Comparison of ENCODE assay signal across 11 cellular contexts in genomic region chr17:37743612-37743874, GRCh38. TPM values are rescaled to one million over a fixed set of nuclear protein-coding genes. Genes with fewer than 3 reads are reported as not detected.
DNase-seq lines count a peak whose midpoint lies in the region; ATAC-seq and TF ChIP-seq lines count a peak whose summit lies in the region.
"Had no signal": no experiment of that assay in that cellular context is flagged by ENCODE, and none has a peak within 500 bp of the region (broad histone marks: within the 10 kb centered on the region; RNA-seq: fewer than 3 reads in every experiment).

No MANE protein-coding gene starts in this region.

- peak; percentile 25 for ATAC-seq in activated CD8-positive, alpha-beta T cell treated with anti-CD3 and anti-CD28 coated beads for 36 hours
- no peak for ATAC-seq in activated CD8-positive, alpha-beta T cell treated with anti-CD3 and anti-CD28 coated beads, Interleukin-2, amount 10 ng/mL, durations not matched to agents 7 days and 5 days
- ATAC-seq in activated B cell treated with CpG ODN at 0.5 μM for 24 hours (ENCODE audit: low read depth) (no peak), left colon (peak; percentile 52), GM18868 (IDR thresholded peaks at IDR 0.05; ENCODE audit: unreplicated experiment) (no peak)

- H3K36me3 ChIP-seq in stomach (no peaks in the 10 kb centered on the region), HAP-1 (replicated peaks) (no peaks in the 10 kb centered on the region)

- no peak for TF ChIP-seq POLR2A in stomach (IDR thresholded peaks at IDR 0.05)

- H3K4me1 ChIP-seq in stomach, result peaks cover 34 to 57% (median 44%) of the 10 kb centered on the region in 4 donors
- peaks cover 8% of the 10 kb centered on the region for H3K4me1 ChIP-seq in HAP-1

- H3K27me3 ChIP-seq in stomach (peaks cover 17 to 94% (median 59%) of the 10 kb centered on the region in 3 donors), HAP-1 (ENCODE audit: low read depth) (peaks cover 82% of the 10 kb centered on the region)

- peak; percentile 10 for DNase-seq in activated CD8-positive, alpha-beta T cell treated with anti-CD3 and anti-CD28 coated beads for 36 hours
- DNase-seq in activated CD8-positive, alpha-beta T cell treated with anti-CD3 and anti-CD28 coated beads, Interleukin-2, amount 10 ng/mL, durations not matched to agents 7 days and 5 days, result no peak
- peak; percentile 38 for DNase-seq in activated B cell treated with CpG ODN at 0.5 μM for 24 hours
- DNase-seq in left colon, result peak; percentile 63 to 66
- peak; percentile 57 for DNase-seq in stomach
- no peak for DNase-seq in NCI-H2029 (lab: John Stamatoyannopoulos, UW)
- no peak for DNase-seq in HAP-1 (ENCODE audit: low spot score in 2 of 2)
- DNase-seq: activated CD4-positive, CD25-positive, alpha-beta regulatory T cell treated with anti-CD3 and anti-CD28 coated beads, Interleukin-2, amount 50 U/mL, for 72 hours; C1 segment of cervical spinal cord had no signal

- no peak overlapping the region for H3K27ac Mint-ChIP-seq in activated CD8-positive, alpha-beta T cell treated with anti-CD3 and anti-CD28 coated beads for 36 hours
- H3K27ac Mint-ChIP-seq in activated CD8-positive, alpha-beta T cell treated with anti-CD3 and anti-CD28 coated beads, Interleukin-2, amount 10 ng/mL, durations not matched to agents 7 days and 5 days, result no peak overlapping the region
- no peak overlapping the region for H3K27ac Mint-ChIP-seq in activated B cell treated with CpG ODN at 0.5 μM for 24 hours

- no peak for TF ChIP-seq EP300 in stomach (IDR thresholded peaks at IDR 0.05)

- no peak for TF ChIP-seq CTCF in activated CD8-positive, alpha-beta T cell treated with anti-CD3 and anti-CD28 coated beads for 36 hours (IDR thresholded peaks at IDR 0.05)
- TF ChIP-seq CTCF in activated B cell treated with CpG ODN at 0.5 μM for 24 hours (IDR thresholded peaks at IDR 0.05) (no peak), stomach (IDR thresholded peaks at IDR 0.05) (no peak)

- H3K4me3 ChIP-seq in stomach (peak overlapping the region; percentile 45 to 54 (median 48)), HAP-1 (no peak overlapping the region)

- peak overlapping the region; percentile 87 to 93 (median 89) for H3K27ac ChIP-seq in stomach

- H3K36me3 Mint-ChIP-seq in activated CD8-positive, alpha-beta T cell treated with anti-CD3 and anti-CD28 coated beads for 36 hours (ENCODE audit: low read depth), result no peaks in the 10 kb centered on the region
- H3K36me3 Mint-ChIP-seq in activated CD8-positive, alpha-beta T cell treated with anti-CD3 and anti-CD28 coated beads, Interleukin-2, amount 10 ng/mL, durations not matched to agents 7 days and 5 days (ENCODE audit: low read depth), result no peaks in the 10 kb centered on the region
- peaks cover 10% of the 10 kb centered on the region for H3K36me3 Mint-ChIP-seq in activated B cell treated with CpG ODN at 0.5 μM for 24 hours (ENCODE audit: low read depth)

- intact Hi-C loops in activated CD8-positive, alpha-beta T cell treated with anti-CD3 and anti-CD28 coated beads for 36 hours (cut with micrococcal nuclease), result no loop called here
- intact Hi-C loops in activated B cell treated with CpG ODN at 0.5 μM for 24 hours (cut with micrococcal nuclease) (loop anchor here (2.0 kb wide), 1 partner anchor 43 kb away; no protein-coding TSS in a partner anchor), left colon (cut with DNase I, micrococcal nuclease) (no loop called here), stomach (cut with DNase I; ENCODE audit: low total_unique reads) (no loop called here)

- POLR2A ChIA-PET in activated CD8-positive, alpha-beta T cell treated with anti-CD3 and anti-CD28 coated beads for 36 hours (lab: Charles Lee), result no interaction called here
- POLR2A ChIA-PET in activated CD8-positive, alpha-beta T cell treated with anti-CD3 and anti-CD28 coated beads, Interleukin-2, amount 10 ng/mL, durations not matched to agents 7 days and 5 days (lab: Charles Lee), result interaction anchor here (1.8 kb wide), 1 partner anchor 10 kb away, joined by 4 read pairs; no protein-coding TSS in a partner anchor
- POLR2A ChIA-PET in activated B cell treated with CpG ODN at 0.5 μM for 24 hours (lab: Charles Lee), result interaction anchor here (0.7 to 5.3 kb wide), 3 partner anchors 26 to 48 kb away, joined by 3 to 112 read pairs (median 40); no protein-coding TSS in a partner anchor

- peaks cover 75% of the 10 kb centered on the region for H3K27me3 Mint-ChIP-seq in activated CD8-positive, alpha-beta T cell treated with anti-CD3 and anti-CD28 coated beads for 36 hours
- peaks cover 83% of the 10 kb centered on the region for H3K27me3 Mint-ChIP-seq in activated CD8-positive, alpha-beta T cell treated with anti-CD3 and anti-CD28 coated beads, Interleukin-2, amount 10 ng/mL, durations not matched to agents 7 days and 5 days (ENCODE audit: low read depth)
- H3K27me3 Mint-ChIP-seq in activated B cell treated with CpG ODN at 0.5 μM for 24 hours, result peaks cover 47% of the 10 kb centered on the region

- CTCF ChIA-PET in activated CD8-positive, alpha-beta T cell treated with anti-CD3 and anti-CD28 coated beads for 36 hours (lab: Charles Lee), result no interaction called here
- CTCF ChIA-PET in activated CD8-positive, alpha-beta T cell treated with anti-CD3 and anti-CD28 coated beads, Interleukin-2, amount 10 ng/mL, durations not matched to agents 7 days and 5 days (lab: Charles Lee), result interaction anchor here (1.1 to 1.6 kb wide), 3 partner anchors 27 to 73 kb away, joined by 4 to 6 read pairs (median 5); no protein-coding TSS in a partner anchor
- CTCF ChIA-PET in activated B cell treated with CpG ODN at 0.5 μM for 24 hours (lab: Charles Lee), result no interaction called here

- H3K9me3 Mint-ChIP-seq in activated CD8-positive, alpha-beta T cell treated with anti-CD3 and anti-CD28 coated beads for 36 hours, result no peaks in the 10 kb centered on the region
- H3K9me3 Mint-ChIP-seq in activated CD8-positive, alpha-beta T cell treated with anti-CD3 and anti-CD28 coated beads, Interleukin-2, amount 10 ng/mL, durations not matched to agents 7 days and 5 days (ENCODE audit: insufficient read depth), result no peaks in the 10 kb centered on the region
- no peaks in the 10 kb centered on the region for H3K9me3 Mint-ChIP-seq in activated B cell treated with CpG ODN at 0.5 μM for 24 hours

- H3K9me3 ChIP-seq in stomach (no peaks in the 10 kb centered on the region), HAP-1 (no peaks in the 10 kb centered on the region)

- H3K4me3 Mint-ChIP-seq in activated CD8-positive, alpha-beta T cell treated with anti-CD3 and anti-CD28 coated beads for 36 hours, result peak overlapping the region; percentile 51
- H3K4me3 Mint-ChIP-seq in activated CD8-positive, alpha-beta T cell treated with anti-CD3 and anti-CD28 coated beads, Interleukin-2, amount 10 ng/mL, durations not matched to agents 7 days and 5 days, result no peak overlapping the region
- H3K4me3 Mint-ChIP-seq in activated B cell treated with CpG ODN at 0.5 μM for 24 hours, result peak overlapping the region; percentile 97

- peaks cover 17% of the 10 kb centered on the region for H3K4me1 Mint-ChIP-seq in activated CD8-positive, alpha-beta T cell treated with anti-CD3 and anti-CD28 coated beads for 36 hours (ENCODE audit: low read depth)
- H3K4me1 Mint-ChIP-seq in activated CD8-positive, alpha-beta T cell treated with anti-CD3 and anti-CD28 coated beads, Interleukin-2, amount 10 ng/mL, durations not matched to agents 7 days and 5 days (ENCODE audit: low read depth), result peaks cover 15% of the 10 kb centered on the region
- H3K4me1 Mint-ChIP-seq in activated B cell treated with CpG ODN at 0.5 μM for 24 hours, result peaks cover 49% of the 10 kb centered on the region

- in situ Hi-C loops in HAP-1 (cut with MboI; ENCODE audit: low sequenced_read_pairs), result no loop called here

- 1 to 5% (median 2%) methylated on average over 7 to 19 of the region's 19 CpGs for WGBS in stomach, 5 donors

RNA-seq across cellular contexts. Expression of gene HNF1B, which starts 1.3 kb away (rescaled TPM):
- under 1 TPM; 0.59 to 0.60 TPM for total RNA-seq in activated CD8-positive, alpha-beta T cell treated with anti-CD3 and anti-CD28 coated beads for 36 hours
- not detected for total RNA-seq in activated CD8-positive, alpha-beta T cell treated with anti-CD3 and anti-CD28 coated beads, Interleukin-2, amount 10 ng/mL, durations not matched to agents 7 days and 5 days
- total RNA-seq in activated B cell treated with CpG ODN at 0.5 μM for 24 hours (36.3 and 40.0 TPM in 2 replicates), left colon (10 to 100 TPM; 40.6 to 42.8 TPM), stomach (10 to 100 TPM in 2 of 5 donors, 1 to 10 TPM in 2, under 1 TPM in 1; 0.58 to 19.2 (median 7.7) TPM)
- polyA plus RNA-seq in stomach, result 1 to 10 TPM; 4.4 to 7.3 (median 6.7) TPM
- total RNA-seq: endothelial cell of umbilical vein had no signal
- polyA plus RNA-seq: endothelial cell of umbilical vein had no signal

Comparison
In these comparisons a context has a peak if more than half of its experiments do, and no peak if none do; other contexts are left out.
1. ATAC-seq: peak in activated CD8-positive, alpha-beta T cell treated with anti-CD3 and anti-CD28 coated beads for 36 hours (single experiment) and left colon (single experiment); none in activated CD8-positive, alpha-beta T cell treated with anti-CD3 and anti-CD28 coated beads, Interleukin-2, amount 10 ng/mL, durations not matched to agents 7 days and 5 days (single experiment), activated B cell treated with CpG ODN at 0.5 μM for 24 hours (single experiment) and GM18868 (single experiment).
2. DNase-seq: peak in activated CD8-positive, alpha-beta T cell treated with anti-CD3 and anti-CD28 coated beads for 36 hours (single experiment), activated B cell treated with CpG ODN at 0.5 μM for 24 hours (single experiment), left colon (2 of 2) and stomach (single experiment); none in activated CD8-positive, alpha-beta T cell treated with anti-CD3 and anti-CD28 coated beads, Interleukin-2, amount 10 ng/mL, durations not matched to agents 7 days and 5 days (single experiment), NCI-H2029 (single experiment) and HAP-1 (0 of 2).